ENCODE assay signal across 1 cellular context in genomic region chr19:58519355-58520256, GRCh38.
TF ChIP-seq lines count a peak whose summit lies in the region.

ZBTB45 (minus strand) TSS chr19:58519810; CDS start chr19:58517673, 2,137 bp downstream.

TF ChIP-seq in HepG2, 621 proteins besides CTCF, POLR2A, EP300 and RAD21 (continued from another document and continues in another):
- TF ChIP-seq FOXO4 (CRISPR knock-in tag; conservative IDR thresholded peaks at IDR 0.05) (no peak), ZNF496 (CRISPR knock-in tag; IDR thresholded peaks at IDR 0.05; ENCODE audit: insufficient replicate concordance) (no peak), ZNF747 (CRISPR knock-in tag; IDR thresholded peaks at IDR 0.05; ENCODE audit: borderline replicate concordance) (peak; percentile 98; the same call in 1 of the 2 replicates), NR1H2 (CRISPR knock-in tag; IDR thresholded peaks at IDR 0.05; ENCODE audit: borderline replicate concordance, low read depth) (no peak), DPF2 (CRISPR knock-in tag; IDR thresholded peaks at IDR 0.05; ENCODE audit: borderline replicate concordance, low read depth) (no peak), CHD2 (IDR thresholded peaks at IDR 0.05; ENCODE audit: low read depth, low read length) (0 out of 2 replicates have a peak, but pooled peaks have one; percentile 20), DR1 (CRISPR knock-in tag; IDR thresholded peaks at IDR 0.05) (peak; percentile 82), PHF21A (CRISPR knock-in tag; IDR thresholded peaks at IDR 0.05) (peak; percentile 93), ZNF512 (CRISPR knock-in tag; IDR thresholded peaks at IDR 0.05) (peak; percentile 58; the same call in 1 of the 2 replicates), SIN3A (IDR thresholded peaks at IDR 0.05; ENCODE audit: borderline replicate concordance, low read depth, low read length) (peak; percentile 92; the same call in 1 of the 2 replicates), ZNF83 (CRISPR knock-in tag; IDR thresholded peaks at IDR 0.05; ENCODE audit: borderline replicate concordance) (peak; percentile 87), ZNF260 (CRISPR knock-in tag; IDR thresholded peaks at IDR 0.05; ENCODE audit: borderline replicate concordance, low read depth) (no peak), ZNF589 (CRISPR knock-in tag; conservative IDR thresholded peaks at IDR 0.05) (peak; percentile 93), THAP11 (CRISPR knock-in tag; IDR thresholded peaks at IDR 0.05) (peak; percentile 98), HOXA3 (CRISPR knock-in tag; IDR thresholded peaks at IDR 0.05) (peak; percentile 97), CEBPZ (IDR thresholded peaks at IDR 0.05; ENCODE audit: low read length) (no peak), RBFOX2 (IDR thresholded peaks at IDR 0.05; ENCODE audit: low read depth, low read length) (peak; percentile 93), IRF2 (CRISPR knock-in tag; IDR thresholded peaks at IDR 0.05) (peak; percentile 97), FOXK2 (IDR thresholded peaks at IDR 0.05) (peak; percentile 75), JARID2 (CRISPR knock-in tag; IDR thresholded peaks at IDR 0.05; ENCODE audit: insufficient replicate concordance) (peak; percentile 36), ZNF703 (CRISPR knock-in tag; IDR thresholded peaks at IDR 0.05; ENCODE audit: borderline replicate concordance) (peak; percentile 95), ZNF724P (CRISPR knock-in tag; IDR thresholded peaks at IDR 0.05; ENCODE audit: borderline replicate concordance) (peak; percentile 92), ZFP36L2 (CRISPR knock-in tag; IDR thresholded peaks at IDR 0.05) (no peak), ZNF766 (CRISPR knock-in tag; IDR thresholded peaks at IDR 0.05; ENCODE audit: borderline replicate concordance) (0 out of 2 replicates have a peak, but pooled peaks have one; percentile 33), ZNF414 (CRISPR knock-in tag; IDR thresholded peaks at IDR 0.05) (peak; percentile 96), ZBTB20 (CRISPR knock-in tag; IDR thresholded peaks at IDR 0.05; ENCODE audit: borderline replicate concordance, low read depth) (peak; percentile 91), ZFP36 (IDR thresholded peaks at IDR 0.05; ENCODE audit: borderline replicate concordance, low read depth, low read length, partially characterized antibody) (peak; percentile 54), NRL (CRISPR knock-in tag; IDR thresholded peaks at IDR 0.05; ENCODE audit: borderline replicate concordance) (peak; percentile 94; the same call in 1 of the 2 replicates), PREB (CRISPR knock-in tag; IDR thresholded peaks at IDR 0.05) (0 out of 2 replicates have a peak, but pooled peaks have one; percentile 54), KLF13 (CRISPR knock-in tag; IDR thresholded peaks at IDR 0.05) (0 out of 2 replicates have a peak, but pooled peaks have one; percentile 44), MYNN (CRISPR knock-in tag; IDR thresholded peaks at IDR 0.05; ENCODE audit: low read depth) (peak; percentile 40; the same call in 1 of the 2 replicates), SP1 (IDR thresholded peaks at IDR 0.05) (no peak), SP1 (CRISPR knock-in tag; IDR thresholded peaks at IDR 0.05) (peak; percentile 94), PHB2 (IDR thresholded peaks at IDR 0.05; ENCODE audit: partially characterized antibody) (no peak), ATM (IDR thresholded peaks at IDR 0.05; ENCODE audit: borderline replicate concordance) (no peak), NCOA1 (CRISPR knock-in tag; IDR thresholded peaks at IDR 0.05) (peak; percentile 93; the same call in 1 of the 2 replicates), ZNF12 (CRISPR knock-in tag; IDR thresholded peaks at IDR 0.05) (peak; percentile 59; the same call in 1 of the 2 replicates), FOXK1 (CRISPR knock-in tag; IDR thresholded peaks at IDR 0.05; ENCODE audit: borderline replicate concordance, low read depth) (peak; percentile 98), MAF1 (CRISPR knock-in tag; IDR thresholded peaks at IDR 0.05; ENCODE audit: borderline replicate concordance) (peak; percentile 93), BRD4 (CRISPR knock-in tag; IDR thresholded peaks at IDR 0.05) (no peak; the same call in none of the 2 replicates), MIXL1 (CRISPR knock-in tag; IDR thresholded peaks at IDR 0.05) (peak; percentile 92), ZNF556 (CRISPR knock-in tag; IDR thresholded peaks at IDR 0.05; ENCODE audit: borderline replicate concordance) (peak; percentile 90), MEF2D (CRISPR knock-in tag; IDR thresholded peaks at IDR 0.05) (peak; percentile 93), MTA1 (CRISPR knock-in tag; IDR thresholded peaks at IDR 0.05; ENCODE audit: borderline replicate concordance) (peak; percentile 95), PRMT3 (CRISPR knock-in tag; IDR thresholded peaks at IDR 0.05; ENCODE audit: borderline replicate concordance, low read depth) (peak; percentile 89; the same call in 1 of the 2 replicates), THAP7 (CRISPR knock-in tag; IDR thresholded peaks at IDR 0.05) (peak; percentile 98), SKI (IDR thresholded peaks at IDR 0.05; ENCODE audit: partially characterized antibody) (peak; percentile 96)
- TF ChIP-seq, protein P1, sequence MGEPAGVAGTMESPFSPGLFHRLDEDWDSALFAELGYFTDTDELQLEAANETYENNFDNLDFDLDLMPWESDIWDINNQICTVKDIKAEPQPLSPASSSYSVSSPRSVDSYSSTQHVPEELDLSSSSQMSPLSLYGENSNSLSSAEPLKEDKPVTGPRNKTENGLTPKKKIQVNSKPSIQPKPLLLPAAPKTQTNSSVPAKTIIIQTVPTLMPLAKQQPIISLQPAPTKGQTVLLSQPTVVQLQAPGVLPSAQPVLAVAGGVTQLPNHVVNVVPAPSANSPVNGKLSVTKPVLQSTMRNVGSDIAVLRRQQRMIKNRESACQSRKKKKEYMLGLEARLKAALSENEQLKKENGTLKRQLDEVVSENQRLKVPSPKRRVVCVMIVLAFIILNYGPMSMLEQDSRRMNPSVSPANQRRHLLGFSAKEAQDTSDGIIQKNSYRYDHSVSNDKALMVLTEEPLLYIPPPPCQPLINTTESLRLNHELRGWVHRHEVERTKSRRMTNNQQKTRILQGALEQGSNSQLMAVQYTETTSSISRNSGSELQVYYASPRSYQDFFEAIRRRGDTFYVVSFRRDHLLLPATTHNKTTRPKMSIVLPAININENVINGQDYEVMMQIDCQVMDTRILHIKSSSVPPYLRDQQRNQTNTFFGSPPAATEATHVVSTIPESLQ (CRISPR knock-in tag; conservative IDR thresholded peaks at IDR 0.05): peak; percentile 53
- TF ChIP-seq, protein P2, sequence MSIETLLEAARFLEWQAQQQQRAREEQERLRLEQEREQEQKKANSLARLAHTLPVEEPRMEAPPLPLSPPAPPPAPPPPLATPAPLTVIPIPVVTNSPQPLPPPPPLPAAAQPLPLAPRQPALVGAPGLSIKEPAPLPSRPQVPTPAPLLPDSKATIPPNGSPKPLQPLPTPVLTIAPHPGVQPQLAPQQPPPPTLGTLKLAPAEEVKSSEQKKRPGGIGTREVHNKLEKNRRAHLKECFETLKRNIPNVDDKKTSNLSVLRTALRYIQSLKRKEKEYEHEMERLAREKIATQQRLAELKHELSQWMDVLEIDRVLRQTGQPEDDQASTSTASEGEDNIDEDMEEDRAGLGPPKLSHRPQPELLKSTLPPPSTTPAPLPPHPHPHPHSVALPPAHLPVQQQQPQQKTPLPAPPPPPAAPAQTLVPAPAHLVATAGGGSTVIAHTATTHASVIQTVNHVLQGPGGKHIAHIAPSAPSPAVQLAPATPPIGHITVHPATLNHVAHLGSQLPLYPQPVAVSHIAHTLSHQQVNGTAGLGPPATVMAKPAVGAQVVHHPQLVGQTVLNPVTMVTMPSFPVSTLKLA (IDR thresholded peaks at IDR 0.05): peak; percentile 42
- TF ChIP-seq, protein P3, sequence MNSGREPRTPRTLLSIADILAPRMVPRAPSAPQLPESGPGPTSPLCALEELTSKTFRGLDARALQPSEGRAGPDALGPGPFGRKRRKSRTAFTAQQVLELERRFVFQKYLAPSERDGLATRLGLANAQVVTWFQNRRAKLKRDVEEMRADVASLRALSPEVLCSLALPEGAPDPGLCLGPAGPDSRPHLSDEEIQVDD (CRISPR knock-in tag; IDR thresholded peaks at IDR 0.05; ENCODE audit: borderline replicate concordance): peak; percentile 50; the same call in 1 of the 2 replicates
- TF ChIP-seq, protein P4, sequence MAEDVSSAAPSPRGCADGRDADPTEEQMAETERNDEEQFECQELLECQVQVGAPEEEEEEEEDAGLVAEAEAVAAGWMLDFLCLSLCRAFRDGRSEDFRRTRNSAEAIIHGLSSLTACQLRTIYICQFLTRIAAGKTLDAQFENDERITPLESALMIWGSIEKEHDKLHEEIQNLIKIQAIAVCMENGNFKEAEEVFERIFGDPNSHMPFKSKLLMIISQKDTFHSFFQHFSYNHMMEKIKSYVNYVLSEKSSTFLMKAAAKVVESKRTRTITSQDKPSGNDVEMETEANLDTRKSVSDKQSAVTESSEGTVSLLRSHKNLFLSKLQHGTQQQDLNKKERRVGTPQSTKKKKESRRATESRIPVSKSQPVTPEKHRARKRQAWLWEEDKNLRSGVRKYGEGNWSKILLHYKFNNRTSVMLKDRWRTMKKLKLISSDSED (CRISPR knock-in tag; IDR thresholded peaks at IDR 0.05): peak; percentile 83; the same call in 1 of the 2 replicates
